9 cellular contexts compared by ENCODE assay signal in the genomic region with DNA sequence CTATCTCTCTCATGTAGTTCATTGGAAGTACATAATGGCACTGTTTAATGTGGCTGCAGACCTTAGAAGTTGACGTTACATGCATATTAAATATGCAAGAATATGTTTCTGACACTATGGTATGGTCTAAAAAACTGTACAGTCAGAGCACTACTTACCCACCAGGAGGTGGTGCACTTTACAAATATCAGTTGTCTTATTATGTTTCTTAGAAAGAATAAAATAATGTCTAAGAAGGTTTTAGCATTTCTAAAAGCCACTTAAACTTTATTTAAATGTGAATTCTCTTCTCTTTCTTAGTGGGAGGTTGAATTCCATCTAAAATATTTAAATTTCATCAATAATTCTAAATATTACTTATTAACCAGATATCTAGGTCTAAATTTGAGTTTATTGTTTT. TPM values are rescaled to one million over a fixed set of nuclear protein-coding genes. Genes with fewer than 3 reads are reported as not detected.
DNase-seq lines count a peak whose midpoint lies in the region; ATAC-seq, FAIRE-seq and TF ChIP-seq lines count a peak whose summit lies in the region.
"Had no signal": no experiment of that assay in that cellular context is flagged by ENCODE, and none has a peak within 500 bp of the region (broad histone marks: within the 10 kb centered on the region; RNA-seq: fewer than 3 reads in every experiment).

No MANE protein-coding gene starts in this region.

- no peak overlapping the region for H3K9ac ChIP-seq in fibroblast of lung (ENCODE audit: insufficient read depth, low read length)

- peaks cover 54% of the 10 kb centered on the region for H3K27me3 Mint-ChIP-seq in stimulated activated naive CD8-positive, alpha-beta T cell treated with anti-CD3 and anti-CD28 coated beads, Interleukin-15, amount 100 ng/mL, for 72 hours

- no peak overlapping the region for H3K27ac Mint-ChIP-seq in stimulated activated naive CD8-positive, alpha-beta T cell treated with anti-CD3 and anti-CD28 coated beads, Interleukin-15, amount 100 ng/mL, for 72 hours

- H3K9me3 ChIP-seq in fibroblast of lung (ENCODE audit: control insufficient read depth, insufficient read depth, low read depth, low read length), result no peaks in the 10 kb centered on the region

- no peak overlapping the region for H3K4me3 ChIP-seq in fibroblast of lung (replicated peaks in 1 of 4; ENCODE audit: control extremely low read depth in 1 of 4, insufficient read depth in 1 of 4, low read depth in 3 of 4, low read length in 4 of 4)

- H3K4me3 Mint-ChIP-seq in stimulated activated naive CD8-positive, alpha-beta T cell treated with anti-CD3 and anti-CD28 coated beads, Interleukin-15, amount 100 ng/mL, for 72 hours, result no peak overlapping the region
- H3K4me3 Mint-ChIP-seq: central memory CD8-positive, alpha-beta T cell had no signal

- H3K79me2 ChIP-seq in fibroblast of lung (ENCODE audit: control insufficient read depth, insufficient read depth, low read length), result no peaks in the 10 kb centered on the region

- H3K9me3 Mint-ChIP-seq in stimulated activated naive CD8-positive, alpha-beta T cell treated with anti-CD3 and anti-CD28 coated beads, Interleukin-15, amount 100 ng/mL, for 72 hours, result no peaks in the 10 kb centered on the region
- H3K9me3 Mint-ChIP-seq: central memory CD8-positive, alpha-beta T cell had no signal

- no peak for ATAC-seq in stimulated activated naive CD8-positive, alpha-beta T cell treated with anti-CD3 and anti-CD28 coated beads, Interleukin-15, amount 100 ng/mL, for 72 hours
- ATAC-seq in HG02798 (IDR thresholded peaks at IDR 0.05; ENCODE audit: poor library complexity, unreplicated experiment) (no peak), GM19467 (IDR thresholded peaks at IDR 0.05; ENCODE audit: unreplicated experiment) (no peak)

- H3K36me3 ChIP-seq in fibroblast of lung (ENCODE audit: control insufficient read depth, insufficient read depth, low read length), result no peaks in the 10 kb centered on the region

- H3K27ac ChIP-seq in 22Rv1, result no peak overlapping the region
- no peak overlapping the region for H3K27ac ChIP-seq in fibroblast of lung (ENCODE audit: insufficient read depth, low read length)

- DNase-seq in NCI-H748 (lab: John Stamatoyannopoulos, UW; ENCODE audit: unreplicated experiment) (peak; percentile 36), fibroblast of lung (ENCODE audit: low read depth in 2 of 2) (peak; percentile 48 to 70), OCI-M2 (lab: John Stamatoyannopoulos, UW; ENCODE audit: unreplicated experiment) (no peak)
- DNase-seq in stimulated activated naive CD8-positive, alpha-beta T cell treated with anti-CD3 and anti-CD28 coated beads, Interleukin-15, amount 100 ng/mL, for 72 hours, result no peak

- H3K4me1 ChIP-seq in fibroblast of lung (ENCODE audit: control insufficient read depth, extremely low read depth, insufficient read depth, low read length), result peaks cover 3% of the 10 kb centered on the region

- peak; percentile 56 for FAIRE-seq in G401.6 (lab: Jason Lieb, UNC)

- no peaks in the 10 kb centered on the region for H4K20me1 ChIP-seq in fibroblast of lung (ENCODE audit: control insufficient read depth, extremely low read depth, insufficient read depth, low read length)

- peaks cover 18% of the 10 kb centered on the region for H3K27me3 ChIP-seq in fibroblast of lung (ENCODE audit: control insufficient read depth, insufficient read depth, low read length)

- no peak overlapping the region for H2AFZ ChIP-seq in fibroblast of lung (ENCODE audit: low read length)

- peaks cover 18% of the 10 kb centered on the region for H3K4me1 Mint-ChIP-seq in stimulated activated naive CD8-positive, alpha-beta T cell treated with anti-CD3 and anti-CD28 coated beads, Interleukin-15, amount 100 ng/mL, for 72 hours

- TF ChIP-seq CTCF in 22Rv1 (IDR thresholded peaks at IDR 0.05) (peak; percentile 62), fibroblast of lung (conservative IDR thresholded peaks at IDR 0.05 in 1 of 2, IDR thresholded peaks at IDR 0.05 in 1 of 2; ENCODE audit: low read depth in 1 of 2, low read length in 2 of 2) (peak; percentile 55 to 70)

- H3K4me2 ChIP-seq in fibroblast of lung (ENCODE audit: extremely low read depth, insufficient read depth, low read length), result no peak overlapping the region

RNA-seq across cellular contexts. Expression of a gene that starts 4.3 kb away (rescaled TPM):
- total RNA-seq in fibroblast of lung, result 0.26 and 0.33 TPM in 2 replicates
- 0.50 and 0.87 TPM in 2 replicates for polyA plus RNA-seq in fibroblast of lung
- polyA plus RNA-seq in fibroblast of lung (2012), result 0.45 and 0.47 TPM in 2 replicates
- 1.3 TPM in 1 of 2 replicates, not detected in the other for polyA minus RNA-seq in fibroblast of lung (ENCODE audit: low replicate concordance)

Comparison
In these comparisons a context has a peak if more than half of its experiments do, and no peak if none do; other contexts are left out.
1. DNase-seq: peak in NCI-H748 (single experiment) and fibroblast of lung (2 of 2); none in stimulated activated naive CD8-positive, alpha-beta T cell treated with anti-CD3 and anti-CD28 coated beads, Interleukin-15, amount 100 ng/mL, for 72 hours (0 of 2) and OCI-M2 (single experiment).